ENCODE assay signal across 8 cellular contexts in genomic region chr9:35910613-35911488, GRCh38. TPM values are rescaled to one million over a fixed set of nuclear protein-coding genes. Genes with fewer than 3 reads are reported as not detected.
DNase-seq lines count a peak whose midpoint lies in the region; ATAC-seq and TF ChIP-seq lines count a peak whose summit lies in the region.

No MANE protein-coding gene starts in this region.

- H3K36me3 Mint-ChIP-seq in activated CD8-positive, alpha-beta T cell treated with anti-CD3 and anti-CD28 coated beads, Interleukin-2, amount 10 ng/mL, durations not matched to agents 7 days and 5 days (ENCODE audit: low read depth): no peaks in the 10 kb centered on the region

- H3K9me3 ChIP-seq in gastrocnemius medialis: no peaks in the 10 kb centered on the region

- H3K36me3 ChIP-seq in gastrocnemius medialis: no peaks in the 10 kb centered on the region

- in situ Hi-C loops in gastrocnemius medialis (cut with MboI; ENCODE audit: low sequenced_read_pairs in 4 of 4): no loop called here

- peaks cover 42% of the 10 kb centered on the region for H3K4me1 Mint-ChIP-seq in activated CD8-positive, alpha-beta T cell treated with anti-CD3 and anti-CD28 coated beads, Interleukin-2, amount 10 ng/mL, durations not matched to agents 7 days and 5 days (ENCODE audit: low read depth)

- peak overlapping the region; percentile 80 to 87 (median 84) for H3K27ac ChIP-seq in gastrocnemius medialis

- peak; percentile 73 for TF ChIP-seq CTCF in fibroblast of mammary gland (conservative IDR thresholded peaks at IDR 0.05; ENCODE audit: control insufficient read depth, insufficient read depth, low read depth, low read length)
- TF ChIP-seq CTCF in gastrocnemius medialis (IDR thresholded peaks at IDR 0.05 in 4 of 5, conservative IDR thresholded peaks at IDR 0.05 in 1 of 5): peak in 3 of 5 experiments; percentile 5 to 42 (median 32)

- H3K27me3 Mint-ChIP-seq in activated CD8-positive, alpha-beta T cell treated with anti-CD3 and anti-CD28 coated beads, Interleukin-2, amount 10 ng/mL, durations not matched to agents 7 days and 5 days (ENCODE audit: low read depth): no peaks in the 10 kb centered on the region

- peaks cover 29 to 34% of the 10 kb centered on the region in 2 donors for H3K4me1 ChIP-seq in gastrocnemius medialis

- TF ChIP-seq POLR2A in gastrocnemius medialis (IDR thresholded peaks at IDR 0.05): no peak

- CTCF ChIA-PET in activated CD8-positive, alpha-beta T cell treated with anti-CD3 and anti-CD28 coated beads, Interleukin-2, amount 10 ng/mL, durations not matched to agents 7 days and 5 days (lab: Charles Lee): interaction anchor here (0.7 to 2.5 kb wide), 16 partner anchors 8 to 121 kb away, joined by 3 to 20 read pairs (median 4); partner anchors contain the start of gene HINT2

- peak; percentile 28 to 31 (median 31) for DNase-seq in stimulated activated CD4-positive, alpha-beta T cell treated with anti-CD3 and anti-CD28 coated beads, Interleukin-12 subunit alpha, Interleukin-12 subunit beta, amount 100 ng/mL, for 48 hours (ENCODE audit: low read depth in 2 of 3, low spot score in 1 of 3)
- no peak for DNase-seq in stimulated activated CD4-positive, alpha-beta T cell treated with anti-CD3 and anti-CD28 coated beads, Interleukin-12 subunit alpha, Interleukin-12 subunit beta, amount 100 ng/mL, for 4 hours
- DNase-seq in NCI-H226 (peak; percentile 8), fibroblast of mammary gland (ENCODE audit: low read depth) (peak; percentile 80), gastrocnemius medialis (no peak)
- peak; percentile 64 for DNase-seq in activated CD8-positive, alpha-beta T cell treated with anti-CD3 and anti-CD28 coated beads, Interleukin-2, amount 10 ng/mL, durations not matched to agents 7 days and 5 days

- POLR2A ChIA-PET in activated CD8-positive, alpha-beta T cell treated with anti-CD3 and anti-CD28 coated beads, Interleukin-2, amount 10 ng/mL, durations not matched to agents 7 days and 5 days (lab: Charles Lee): interaction anchor here (0.5 kb wide), 1 partner anchor 829 kb away, joined by 3 read pairs; no protein-coding TSS in a partner anchor

- no peak overlapping the region for H3K4me3 ChIP-seq in fibroblast of mammary gland (ENCODE audit: control insufficient read depth, low read depth, low read length)
- peak overlapping the region; percentile 22 to 46 (median 38) for H3K4me3 ChIP-seq in gastrocnemius medialis

- intact Hi-C loops in gastrocnemius medialis (cut with DNase I; ENCODE audit: low total_unique reads): no loop called here

- H3K4me3 Mint-ChIP-seq in activated CD8-positive, alpha-beta T cell treated with anti-CD3 and anti-CD28 coated beads, Interleukin-2, amount 10 ng/mL, durations not matched to agents 7 days and 5 days: peak overlapping the region; percentile 20

- ATAC-seq in activated CD8-positive, alpha-beta T cell treated with anti-CD3 and anti-CD28 coated beads, Interleukin-2, amount 10 ng/mL, durations not matched to agents 7 days and 5 days: peak; percentile 63
- no peak for ATAC-seq in gastrocnemius medialis
- ATAC-seq in HG03342 (IDR thresholded peaks at IDR 0.05; ENCODE audit: unreplicated experiment): no peak
- ATAC-seq in GM18517 (IDR thresholded peaks at IDR 0.05; ENCODE audit: unreplicated experiment): no peak

- H3K27ac Mint-ChIP-seq in activated CD8-positive, alpha-beta T cell treated with anti-CD3 and anti-CD28 coated beads, Interleukin-2, amount 10 ng/mL, durations not matched to agents 7 days and 5 days: peak overlapping the region; percentile 92

- H3K27me3 ChIP-seq in gastrocnemius medialis: no peaks in the 10 kb centered on the region

- H3K9me3 Mint-ChIP-seq in activated CD8-positive, alpha-beta T cell treated with anti-CD3 and anti-CD28 coated beads, Interleukin-2, amount 10 ng/mL, durations not matched to agents 7 days and 5 days (ENCODE audit: insufficient read depth): no peaks in the 10 kb centered on the region

RNA-seq across cellular contexts. Expression of gene SPAAR, which starts 1.6 kb away (rescaled TPM):
- total RNA-seq in activated CD8-positive, alpha-beta T cell treated with anti-CD3 and anti-CD28 coated beads, Interleukin-2, amount 10 ng/mL, durations not matched to agents 7 days and 5 days: not detected
- total RNA-seq in gastrocnemius medialis: 1 to 10 TPM; 1.3 to 4.4 (median 2.5) TPM

RNA-seq across cellular contexts. Expression of gene HRCT1, which starts 4.8 kb away (rescaled TPM):
- total RNA-seq in activated CD8-positive, alpha-beta T cell treated with anti-CD3 and anti-CD28 coated beads, Interleukin-2, amount 10 ng/mL, durations not matched to agents 7 days and 5 days: not detected
- total RNA-seq in gastrocnemius medialis: 1 to 10 TPM in 3 of 4 donors, not detected in 1; 3.2 to 5.1 (median 3.3) TPM

RNA-seq across cellular contexts. Expression of gene OR13J1, which starts 40.6 kb away (rescaled TPM):
- not detected for total RNA-seq in activated CD8-positive, alpha-beta T cell treated with anti-CD3 and anti-CD28 coated beads, Interleukin-2, amount 10 ng/mL, durations not matched to agents 7 days and 5 days
- not detected for total RNA-seq in gastrocnemius medialis

RNA-seq across cellular contexts. Expression of gene OR2S2, which starts 47.1 kb away (rescaled TPM):
- not detected for total RNA-seq in activated CD8-positive, alpha-beta T cell treated with anti-CD3 and anti-CD28 coated beads, Interleukin-2, amount 10 ng/mL, durations not matched to agents 7 days and 5 days
- total RNA-seq in gastrocnemius medialis: not detected

Comparison
In these comparisons a context has a peak if more than half of its experiments do, and no peak if none do; other contexts are left out.
1. DNase-seq: peak in stimulated activated CD4-positive, alpha-beta T cell treated with anti-CD3 and anti-CD28 coated beads, Interleukin-12 subunit alpha, Interleukin-12 subunit beta, amount 100 ng/mL, for 48 hours (3 of 3), NCI-H226 (single experiment), activated CD8-positive, alpha-beta T cell treated with anti-CD3 and anti-CD28 coated beads, Interleukin-2, amount 10 ng/mL, durations not matched to agents 7 days and 5 days (single experiment) and fibroblast of mammary gland (single experiment); none in stimulated activated CD4-positive, alpha-beta T cell treated with anti-CD3 and anti-CD28 coated beads, Interleukin-12 subunit alpha, Interleukin-12 subunit beta, amount 100 ng/mL, for 4 hours (single experiment) and gastrocnemius medialis (0 of 2).